ENCODE assay signal across 8 cellular contexts in genomic region chr5:133552925-133553525, GRCh38. TPM values are rescaled to one million over a fixed set of nuclear protein-coding genes. Genes with fewer than 3 reads are reported as not detected.
DNase-seq lines count a peak whose midpoint lies in the region; ATAC-seq and TF ChIP-seq lines count a peak whose summit lies in the region.

No MANE protein-coding gene starts in this region.

- H3K4me3 Mint-ChIP-seq in CD4-positive, alpha-beta memory T cell: no peak overlapping the region

- no peak overlapping the region for H3K4me3 ChIP-seq in CD4-positive, alpha-beta memory T cell (ENCODE audit: low read length in 2 of 2)
- H3K4me3 ChIP-seq in GM23248: no peak overlapping the region
- H3K4me3 ChIP-seq in neutrophil (ENCODE audit: low read depth in 1 of 2, low read length in 1 of 2): no peak overlapping the region

- peaks cover 0 to under 1% (median 0%) of the 10 kb centered on the region in 8 donors for H3K9me3 Mint-ChIP-seq in CD4-positive, alpha-beta memory T cell

- H3K27me3 ChIP-seq in CD4-positive, alpha-beta memory T cell (ENCODE audit: insufficient read depth, low read length): peaks cover 6% of the 10 kb centered on the region
- H3K27me3 ChIP-seq in GM23248 (replicated peaks; ENCODE audit: insufficient read depth) (no peaks in the 10 kb centered on the region; the same call in 1 of the 2 replicates), neutrophil (peaks cover 65% of the 10 kb centered on the region)

- no peak for ATAC-seq in GM18519 (IDR thresholded peaks at IDR 0.05; ENCODE audit: low FRiP score, unreplicated experiment)

- H3K4me1 ChIP-seq in CD4-positive, alpha-beta memory T cell (ENCODE audit: insufficient read depth, low read length): no peaks in the 10 kb centered on the region
- H3K4me1 ChIP-seq in GM23248 (ENCODE audit: insufficient read depth): no peaks in the 10 kb centered on the region
- H3K4me1 ChIP-seq in neutrophil (ENCODE audit: control insufficient read depth in 1 of 2, insufficient read depth in 1 of 2, low read depth in 1 of 2, low read length in 1 of 2): no peaks in the 10 kb centered on the region

- intact Hi-C loops in CD4-positive, alpha-beta memory T cell (cut with micrococcal nuclease): no loop called here

- no peaks in the 10 kb centered on the region for H4K20me1 ChIP-seq in GM23248 (ENCODE audit: insufficient read depth)

- peaks cover 18 to 30% of the 10 kb centered on the region in 2 donors for H3K27me3 Mint-ChIP-seq in CD4-positive, alpha-beta memory T cell

- POLR2A ChIA-PET in CD4-positive, alpha-beta memory T cell (lab: Charles Lee; ENCODE audit: partially characterized antibody): interaction anchor here (0.6 kb wide), 1 partner anchor 25 kb away, joined by 3 read pairs; no protein-coding TSS in a partner anchor

- H3K9me3 ChIP-seq in CD4-positive, alpha-beta memory T cell (ENCODE audit: control insufficient read depth in 1 of 2, low read length in 2 of 2): no peaks in the 10 kb centered on the region
- H3K9me3 ChIP-seq in GM23248 (ENCODE audit: low read depth) (no peaks in the 10 kb centered on the region), neutrophil (no peaks in the 10 kb centered on the region)

- no peaks in the 10 kb centered on the region for H3K36me3 ChIP-seq in CD4-positive, alpha-beta memory T cell (ENCODE audit: insufficient read depth, low read length)
- H3K36me3 ChIP-seq in GM23248 (ENCODE audit: low read depth) (no peaks in the 10 kb centered on the region), neutrophil (no peaks in the 10 kb centered on the region)

- CTCF ChIA-PET in CD4-positive, alpha-beta memory T cell (lab: Charles Lee; ENCODE audit: partially characterized antibody): interaction anchor here (0.7 to 1.7 kb wide), 9 partner anchors 8 to 316 kb away, joined by 3 to 11 read pairs (median 4); no protein-coding TSS in a partner anchor

- DNase-seq in CD4-positive, alpha-beta memory T cell: peak in 4 of 5 donors; percentile 26 to 34 (median 29)
- DNase-seq in GM23248: peak; percentile 69
- DNase-seq in NCI-H774 (lab: John Stamatoyannopoulos, UW): peak; percentile 1
- DNase-seq in activated CD8-positive, alpha-beta memory T cell treated with anti-CD3 and anti-CD28 coated beads for 1 hour (ENCODE audit: extremely low read depth in 1 of 2, low read depth in 1 of 2): peak; percentile 0 to 34
- peak; percentile 51 to 75 for DNase-seq in erythroblast (lab: John Stamatoyannopoulos, UW)
- DNase-seq in dedifferentiated amniotic fluid mesenchymal stem cell (ENCODE audit: extremely low spot score): no peak

- no peak overlapping the region for H3K9ac ChIP-seq in GM23248

- H3K9me2 ChIP-seq in GM23248 (ENCODE audit: insufficient read depth): no peaks in the 10 kb centered on the region

- H3K79me2 ChIP-seq in GM23248 (ENCODE audit: insufficient read depth): no peaks in the 10 kb centered on the region

- in situ Hi-C loops in GM23248 (cut with MboI): no loop called here

- H3F3A ChIP-seq in GM23248 (ENCODE audit: insufficient read depth): no peaks in the 10 kb centered on the region

- H3K27ac ChIP-seq in CD4-positive, alpha-beta memory T cell (ENCODE audit: low read depth, low read length): no peak overlapping the region
- no peak overlapping the region for H3K27ac ChIP-seq in GM23248
- no peak overlapping the region for H3K27ac ChIP-seq in neutrophil

- no peaks in the 10 kb centered on the region for H3K4me1 Mint-ChIP-seq in CD4-positive, alpha-beta memory T cell

- TF ChIP-seq POLR2A in erythroblast (IDR thresholded peaks at IDR 0.05; ENCODE audit: low read length): no peak

- H3K36me3 Mint-ChIP-seq in CD4-positive, alpha-beta memory T cell: no peaks in the 10 kb centered on the region

- no peak overlapping the region for H2AFZ ChIP-seq in GM23248

- peak; percentile 1 for TF ChIP-seq CTCF in neutrophil (IDR thresholded peaks at IDR 0.05)

- 19 to 20% methylated on average over 12 to 13 of the region's 13 CpGs for WGBS in GM23248 (ENCODE audit: low coverage in 1 of 2, low lambda C conversion rate in 2 of 2, missing lambda C conversion rate in 2 of 2), 2 experiments

- no peak overlapping the region for H3K4me2 ChIP-seq in GM23248 (ENCODE audit: unreplicated experiment)

- H3K27ac Mint-ChIP-seq in CD4-positive, alpha-beta memory T cell: no peak overlapping the region

RNA-seq across cellular contexts. Expression of gene FSTL4, which starts 59.3 kb away (rescaled TPM):
- total RNA-seq in CD4-positive, alpha-beta memory T cell: not detected
- polyA plus RNA-seq in CD4-positive, alpha-beta memory T cell: not detected
- not detected in 2 replicates for total RNA-seq in GM23248 (2014; rRNA removed; shearing (Covaris generic))
- polyA plus RNA-seq in GM23248 (2016; fragmentation: Nextera tagmentation; extraction: Ambion mirVana): not detected in 2 replicates
